Comparison of ENCODE assay signal across 27 cellular contexts in the genomic region with DNA sequence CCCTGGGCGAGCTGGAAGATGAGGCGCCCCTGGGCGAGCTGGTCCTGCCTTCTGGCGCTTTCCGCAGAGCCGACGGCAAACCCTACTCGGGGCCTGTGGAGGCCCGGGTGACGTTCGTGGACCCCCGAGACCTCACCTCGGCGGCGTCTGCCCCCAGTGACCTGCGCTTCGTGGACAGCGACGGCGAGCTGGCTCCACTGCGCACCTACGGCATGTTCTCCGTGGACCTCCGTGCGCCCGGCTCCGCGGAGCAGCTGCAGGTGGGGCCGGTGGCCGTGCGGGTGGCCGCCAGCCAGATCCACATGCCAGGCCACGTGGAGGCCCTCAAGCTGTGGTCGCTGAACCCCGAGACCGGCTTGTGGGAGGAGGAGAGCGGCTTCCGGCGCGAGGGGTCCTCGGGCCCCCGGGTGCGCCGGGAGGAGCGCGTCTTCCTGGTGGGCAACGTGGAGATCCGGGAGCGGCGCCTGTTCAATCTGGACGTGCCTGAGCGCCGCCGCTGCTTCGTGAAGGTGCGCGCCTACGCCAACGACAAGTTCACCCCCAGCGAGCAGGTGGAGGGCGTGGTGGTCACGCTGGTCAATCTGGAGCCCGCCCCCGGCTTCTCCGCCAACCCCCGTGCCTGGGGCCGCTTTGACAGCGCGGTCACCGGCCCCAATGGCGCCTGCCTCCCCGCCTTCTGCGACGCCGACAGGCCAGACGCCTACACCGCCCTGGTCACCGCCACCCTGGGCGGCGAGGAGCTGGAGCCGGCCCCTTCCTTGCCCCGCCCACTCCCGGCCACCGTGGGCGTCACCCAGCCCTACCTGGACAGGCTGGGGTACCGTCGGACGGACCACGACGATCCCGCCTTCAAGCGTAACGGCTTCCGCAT.
"Had no signal": no experiment of that assay in that cellular context is flagged by ENCODE, and none has a peak within 500 bp of the region (broad histone marks: within the 10 kb centered on the region; RNA-seq: fewer than 3 reads in every experiment).

No MANE protein-coding gene starts in this region.

- H3K36me3 Mint-ChIP-seq: activated naive CD4-positive, alpha-beta T cell treated with anti-CD3 and anti-CD28 coated beads, Interleukin-2, amount 50 U/mL, for 24 hours; brain had no signal

- H3K9ac ChIP-seq: SK-N-SH had no signal

- H3K27me3 ChIP-seq: SJSA1 had no signal

- H3K9me3 Mint-ChIP-seq: activated CD4-positive, alpha-beta T cell treated with anti-CD3 and anti-CD28 coated beads, Interleukin-2, amount 10 ng/mL, durations not matched to agents 24 days and 14 days; activated naive CD4-positive, alpha-beta T cell treated with anti-CD3 and anti-CD28 coated beads, Interleukin-2, amount 50 U/mL, for 24 hours; activated T-cell treated with anti-CD3 and anti-CD28 coated beads, Interleukin-2, amount 50 U/mL, for 24 hours; activated T-helper 2 cell treated with anti-CD3 and anti-CD28 coated beads, Interferon-gamma antibody, Interleukin-2, Interleukin-4, amounts not matched to agents 10 μg/mL and 5 μg/mL and 100 μg/mL, durations not matched to agents 14 hours and 24 hours and 36 hours; brain; T-helper 1 cell treated with Interleukin-12 subunit alpha and Interleukin-12 subunit beta and Interleukin-4 antibody, amounts not matched to agents 30 μg/mL and 1 μg/mL, for 36 hours; T-helper 2 cell treated with Interferon-gamma antibody and Interleukin-4, amounts not matched to agents 5 μg/mL and 100 μg/mL, for 36 hours had no signal

- H3K4me3 Mint-ChIP-seq: activated CD4-positive, alpha-beta T cell treated with anti-CD3 and anti-CD28 coated beads, Interleukin-2, amount 10 ng/mL, durations not matched to agents 24 days and 14 days; activated CD8-positive, alpha-beta T cell treated with anti-CD3 and anti-CD28 coated beads, Interleukin-2, amount 10 ng/mL, durations not matched to agents 7 days and 5 days; activated naive CD4-positive, alpha-beta T cell treated with anti-CD3 and anti-CD28 coated beads, Interleukin-2, amount 50 U/mL, for 24 hours; activated T-cell treated with anti-CD3 and anti-CD28 coated beads, Interleukin-2, amount 50 U/mL, for 24 hours; brain; T-helper 1 cell treated with Interleukin-12 subunit alpha and Interleukin-12 subunit beta and Interleukin-4 antibody, amounts not matched to agents 30 μg/mL and 1 μg/mL, for 36 hours; T-helper 2 cell treated with Interferon-gamma antibody and Interleukin-4, amounts not matched to agents 5 μg/mL and 100 μg/mL, for 36 hours had no signal

- ATAC-seq: activated CD8-positive, alpha-beta T cell treated with anti-CD3 and anti-CD28 coated beads, Interleukin-2, amount 10 ng/mL, durations not matched to agents 7 days and 5 days; Panc1 had no signal

- H3K4me2 ChIP-seq: SK-N-SH had no signal

- H3K27me3 Mint-ChIP-seq: activated naive CD4-positive, alpha-beta T cell treated with anti-CD3 and anti-CD28 coated beads, Interleukin-2, amount 50 U/mL, for 24 hours had no signal

- H3K4me3 ChIP-seq: SJSA1 had no signal

- H3K9me3 ChIP-seq: SJSA1, SK-N-SH had no signal

- H3K36me3 ChIP-seq: SJSA1 had no signal

- H3K27ac ChIP-seq: SJSA1 had no signal

- DNase-seq: activated CD4-positive, alpha-beta T cell treated with anti-CD3 and anti-CD28 coated beads, Interleukin-2, amount 10 ng/mL, durations not matched to agents 24 days and 14 days; activated CD4-positive, alpha-beta T cell treated with anti-CD3 and anti-CD28 coated beads, Interleukin-2, amount 50 U/mL, for 48 hours; activated CD8-positive, alpha-beta T cell treated with anti-CD3 and anti-CD28 coated beads, Interleukin-2, amount 10 ng/mL, durations not matched to agents 7 days and 5 days; activated gamma-delta T cell; activated naive CD4-positive, alpha-beta T cell treated with Interleukin-2 at 50 U/mL for 16 hours; activated T-cell treated with anti-CD3 and anti-CD28 coated beads, Interleukin-2, amount 50 U/mL, for 24 hours; anterior cingulate cortex; cerebellar nuclear complex; Karpas-422; NCI-H1105; NCI-H1417 treated with DMSO at 0.1 percent for 48 hours; NCI-H187 treated with DMSO at 0.1 percent for 48 hours; NCI-H2081; NCI-H226; NCI-H446 treated with DMSO at 0.1 percent for 48 hours; NCI-H524; NCI-H69; NCI-H82; SHP77 treated with DMSO at 0.1 percent for 48 hours; SK-N-SH had no signal

- H3K4me1 ChIP-seq: SJSA1 had no signal

- H3K27ac Mint-ChIP-seq: activated CD4-positive, alpha-beta T cell treated with anti-CD3 and anti-CD28 coated beads, Interleukin-2, amount 10 ng/mL, durations not matched to agents 24 days and 14 days; activated CD8-positive, alpha-beta T cell treated with anti-CD3 and anti-CD28 coated beads, Interleukin-2, amount 10 ng/mL, durations not matched to agents 7 days and 5 days; activated naive CD4-positive, alpha-beta T cell treated with anti-CD3 and anti-CD28 coated beads, Interleukin-2, amount 50 U/mL, for 24 hours; activated T-cell treated with anti-CD3 and anti-CD28 coated beads, Interleukin-2, amount 50 U/mL, for 24 hours; activated T-helper 2 cell treated with anti-CD3 and anti-CD28 coated beads, Interferon-gamma antibody, Interleukin-2, Interleukin-4, amounts not matched to agents 10 μg/mL and 5 μg/mL and 100 μg/mL, durations not matched to agents 14 hours and 24 hours and 36 hours; brain; T-helper 1 cell treated with Interleukin-12 subunit alpha and Interleukin-12 subunit beta and Interleukin-4 antibody, amounts not matched to agents 30 μg/mL and 1 μg/mL, for 36 hours; T-helper 2 cell treated with Interferon-gamma antibody and Interleukin-4, amounts not matched to agents 5 μg/mL and 100 μg/mL, for 36 hours had no signal
